In genomic region chr9:109857337-109857736, GRCh38 we compare ENCODE assay signal across 1 cellular context.
TF ChIP-seq lines count a peak whose summit lies in the region.

No MANE protein-coding gene starts in this region.

TF ChIP-seq in SK-N-SH, 30 proteins besides CTCF, POLR2A, EP300 and RAD21 (continued from another document):
- TF ChIP-seq, protein P1, sequence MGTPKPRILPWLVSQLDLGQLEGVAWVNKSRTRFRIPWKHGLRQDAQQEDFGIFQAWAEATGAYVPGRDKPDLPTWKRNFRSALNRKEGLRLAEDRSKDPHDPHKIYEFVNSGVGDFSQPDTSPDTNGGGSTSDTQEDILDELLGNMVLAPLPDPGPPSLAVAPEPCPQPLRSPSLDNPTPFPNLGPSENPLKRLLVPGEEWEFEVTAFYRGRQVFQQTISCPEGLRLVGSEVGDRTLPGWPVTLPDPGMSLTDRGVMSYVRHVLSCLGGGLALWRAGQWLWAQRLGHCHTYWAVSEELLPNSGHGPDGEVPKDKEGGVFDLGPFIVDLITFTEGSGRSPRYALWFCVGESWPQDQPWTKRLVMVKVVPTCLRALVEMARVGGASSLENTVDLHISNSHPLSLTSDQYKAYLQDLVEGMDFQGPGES (IDR thresholded peaks at IDR 0.05; ENCODE audit: low read depth, low read length), result no peak
- TF ChIP-seq RCOR1 (IDR thresholded peaks at IDR 0.05; ENCODE audit: low read length), result no peak
- no peak for TF ChIP-seq TEAD4 (IDR thresholded peaks at IDR 0.05; ENCODE audit: borderline replicate concordance, insufficient read depth)
TF ChIP-seq in SK-N-SH: peak in this region for 0.
